Comparison of ENCODE assay signal across 26 cellular contexts in genomic region chr17:80320496-80320895, GRCh38.
"Had no signal": no experiment of that assay in that cellular context is flagged by ENCODE, and none has a peak within 500 bp of the region (broad histone marks: within the 10 kb centered on the region; RNA-seq: fewer than 3 reads in every experiment).

No MANE protein-coding gene starts in this region.

- H3K9me3 ChIP-seq: lower lobe of right lung, mucosa of descending colon, neutrophil, prostate gland, sigmoid colon, stomach, thyroid gland had no signal

- H3K27ac Mint-ChIP-seq: mesothelial cell of epicardium had no signal

- H3K27ac ChIP-seq: dorsolateral prefrontal cortex, left ventricle myocardium inferior, lower lobe of right lung, neutrophil, parathyroid adenoma, prostate gland, right atrium auricular region, sigmoid colon, stomach, thyroid gland had no signal

- DNase-seq: cerebellar nuclear complex; dorsolateral prefrontal cortex; effector CD4-positive, alpha-beta T cell; hypothalamus; immature natural killer cell; islet precursor cell; kidney glomerular epithelial cell; left colon; left ventricle myocardium inferior; lower lobe of right lung; mucosa of descending colon; naive B cell; sigmoid colon; stimulated activated CD4-positive, alpha-beta T cell treated with anti-CD3 and anti-CD28 coated beads, Interleukin-15, amount 100 ng/mL, for 24 hours; stimulated activated CD4-positive, alpha-beta T cell treated with anti-CD3 and anti-CD28 coated beads, Interleukin-2, amount 100 ng/mL, for 48 hours; stimulated activated CD8-positive, alpha-beta memory T cell treated with anti-CD3 and anti-CD28 coated beads, Interleukin-4, amount 100 ng/mL, for 48 hours; stimulated activated naive CD4-positive, alpha-beta T cell; stomach; thyroid gland had no signal

- H3K9me3 Mint-ChIP-seq: natural killer cell treated with Interleukin-12 subunit alpha and Interleukin-12 subunit beta and Interleukin-15 and Interleukin-18, amount 100 ng/mL, for 72 hours had no signal

- ATAC-seq: left colon, lower lobe of right lung, mucosa of descending colon had no signal

- H3K9ac ChIP-seq: parathyroid adenoma had no signal

- H3K4me3 ChIP-seq: dorsolateral prefrontal cortex, left ventricle myocardium inferior, lower lobe of right lung, mucosa of descending colon, prostate gland, right atrium auricular region, sigmoid colon, stomach, thyroid gland had no signal

- H3K27me3 Mint-ChIP-seq: naive B cell; natural killer cell treated with Interleukin-12 subunit alpha and Interleukin-12 subunit beta and Interleukin-15 and Interleukin-18, amount 100 ng/mL, for 72 hours had no signal

- H3K27me3 ChIP-seq: dorsolateral prefrontal cortex, neutrophil, right atrium auricular region, sigmoid colon, stomach, thyroid gland had no signal

- H3K4me1 ChIP-seq: lower lobe of right lung, prostate gland, right atrium auricular region, stomach, thyroid gland had no signal

- H3K4me3 Mint-ChIP-seq: immature natural killer cell; mesothelial cell of epicardium; naive B cell; natural killer cell treated with Interleukin-12 subunit alpha and Interleukin-12 subunit beta and Interleukin-15 and Interleukin-18, amount 100 ng/mL, for 72 hours; neural crest cell had no signal

- H3K4me1 Mint-ChIP-seq: neural crest cell had no signal

- H2AFZ ChIP-seq: parathyroid adenoma had no signal
